ENCODE assay signal across 8 cellular contexts in genomic region chr16:75000481-75001081, GRCh38. TPM values are rescaled to one million over a fixed set of nuclear protein-coding genes. Genes with fewer than 3 reads are reported as not detected.
DNase-seq lines count a peak whose midpoint lies in the region; ATAC-seq, FAIRE-seq and TF ChIP-seq lines count a peak whose summit lies in the region.

No MANE protein-coding gene starts in this region.

- H3K27me3 ChIP-seq in PC-9 (ENCODE audit: insufficient read depth, low read depth), result no peaks in the 10 kb centered on the region
- no peaks in the 10 kb centered on the region for H3K27me3 ChIP-seq in naive thymus-derived CD4-positive, alpha-beta T cell (ENCODE audit: control insufficient read depth in 2 of 2, insufficient read depth in 2 of 2, low read length in 2 of 2)

- H3K27ac ChIP-seq in PC-9, result no peak overlapping the region
- H3K27ac ChIP-seq in naive thymus-derived CD4-positive, alpha-beta T cell (ENCODE audit: low read depth, low read length), result no peak overlapping the region

- H3K4me2 ChIP-seq in PC-9, result peak overlapping the region; percentile 77

- peaks cover 55% of the 10 kb centered on the region for H3K4me1 ChIP-seq in PC-9 (replicated peaks; ENCODE audit: insufficient read depth)
- peaks cover 5 to 9% of the 10 kb centered on the region in 2 donors for H3K4me1 ChIP-seq in naive thymus-derived CD4-positive, alpha-beta T cell (ENCODE audit: control insufficient read depth in 2 of 2, insufficient read depth in 2 of 2, low read length in 2 of 2)

- peaks cover 33% of the 10 kb centered on the region for H4K20me1 ChIP-seq in PC-9 (ENCODE audit: insufficient read depth)

- intact Hi-C loops in PC-9 (cut with micrococcal nuclease; ENCODE audit: unreplicated experiment), result loop anchor here (1.0 kb wide), 1 partner anchor 29 kb away; no protein-coding TSS in a partner anchor
- intact Hi-C loops in naive thymus-derived CD4-positive, alpha-beta T cell (cut with micrococcal nuclease), result no loop called here

- H3K4me3 Mint-ChIP-seq in endothelial cell (ENCODE audit: unreplicated experiment), result peak overlapping the region; percentile 99
- H3K4me3 Mint-ChIP-seq in naive thymus-derived CD4-positive, alpha-beta T cell, result peak overlapping the region; percentile 75 to 92 (median 82)

- no peak overlapping the region for H2AFZ ChIP-seq in PC-9

- peaks cover 62% of the 10 kb centered on the region for H3K79me2 ChIP-seq in PC-9 (ENCODE audit: low read depth)

- FAIRE-seq in GM19239 (lab: Jason Lieb, UNC), result no peak

- DNase-seq in PC-9 (peak in 1 of 2 experiments; percentile 11), endothelial cell (ENCODE audit: low spot score) (no peak), GM19239 (ENCODE audit: insufficient read length, low spot score) (no peak), NCI-H187 (lab: John Stamatoyannopoulos, UW) (no peak), NCI-H226 (no peak)
- DNase-seq in naive thymus-derived CD4-positive, alpha-beta T cell, result no peak
- DNase-seq in stimulated activated CD4-positive, alpha-beta T cell treated with anti-CD3 and anti-CD28 coated beads, Interleukin-2, amount 100 ng/mL, for 48 hours, result no peak

- H3K36me3 Mint-ChIP-seq in endothelial cell (ENCODE audit: low read depth, unreplicated experiment), result peaks cover 19% of the 10 kb centered on the region
- H3K36me3 Mint-ChIP-seq in naive thymus-derived CD4-positive, alpha-beta T cell, result peaks cover 0 to 10% (median 0%) of the 10 kb centered on the region in 5 donors

- TF ChIP-seq CTCF in PC-9 (conservative IDR thresholded peaks at IDR 0.05) (no peak), endothelial cell (IDR thresholded peaks at IDR 0.05; ENCODE audit: unreplicated experiment) (no peak)

- peak overlapping the region; percentile 57 for H3K27ac Mint-ChIP-seq in endothelial cell (ENCODE audit: unreplicated experiment)
- H3K27ac Mint-ChIP-seq in naive thymus-derived CD4-positive, alpha-beta T cell, result peak overlapping the region in 7 of 9 donors; percentile 4 to 79 (median 71)

- ATAC-seq in naive thymus-derived CD4-positive, alpha-beta T cell, result no peak

- H3K9me3 Mint-ChIP-seq in endothelial cell (ENCODE audit: unreplicated experiment), result no peaks in the 10 kb centered on the region
- H3K9me3 Mint-ChIP-seq in naive thymus-derived CD4-positive, alpha-beta T cell, result no peaks in the 10 kb centered on the region

- H3K36me3 ChIP-seq in PC-9 (ENCODE audit: low read depth), result peaks cover 7% of the 10 kb centered on the region
- no peaks in the 10 kb centered on the region for H3K36me3 ChIP-seq in naive thymus-derived CD4-positive, alpha-beta T cell (ENCODE audit: control insufficient read depth in 2 of 3, insufficient read depth in 3 of 3, low read length in 3 of 3)

- H3K4me1 Mint-ChIP-seq in endothelial cell (ENCODE audit: unreplicated experiment), result peaks cover 48% of the 10 kb centered on the region
- H3K4me1 Mint-ChIP-seq in naive thymus-derived CD4-positive, alpha-beta T cell, result peaks cover 5 to 53% (median 17%) of the 10 kb centered on the region in 7 donors

- CTCF ChIA-PET in PC-9 (lab: Charles Lee), result no interaction called here
- CTCF ChIA-PET in naive thymus-derived CD4-positive, alpha-beta T cell (lab: Charles Lee), result interaction anchor here (1.0 to 5.2 kb wide), 2 partner anchors 15 to 110 kb away, joined by 3 to 64 read pairs; no protein-coding TSS in a partner anchor

- POLR2A ChIA-PET in PC-9 (lab: Charles Lee; ENCODE audit: unreplicated experiment), result no interaction called here
- POLR2A ChIA-PET in naive thymus-derived CD4-positive, alpha-beta T cell (lab: Charles Lee), result interaction anchor here (0.9 kb wide), 1 partner anchor 16 kb away, joined by 3 read pairs; no protein-coding TSS in a partner anchor

- H3K9me3 ChIP-seq in PC-9 (ENCODE audit: insufficient read depth, low read depth), result no peaks in the 10 kb centered on the region
- no peaks in the 10 kb centered on the region for H3K9me3 ChIP-seq in naive thymus-derived CD4-positive, alpha-beta T cell (ENCODE audit: control insufficient read depth in 2 of 3, low read length in 3 of 3)

- no peaks in the 10 kb centered on the region for H3K9me2 ChIP-seq in PC-9 (ENCODE audit: insufficient read depth)

- H3K4me3 ChIP-seq in GM08714 (ENCODE audit: low read length) (peak overlapping the region; percentile 72), PC-9 (peak overlapping the region; percentile 74)
- H3K4me3 ChIP-seq in naive thymus-derived CD4-positive, alpha-beta T cell (ENCODE audit: low read length), result no peak overlapping the region

- no TSS peak for BruUV-seq in PC-9 (replicated peaks; lab: Mats Ljungman, UMichigan)

- peaks cover 6% of the 10 kb centered on the region for H3K27me3 Mint-ChIP-seq in endothelial cell (ENCODE audit: unreplicated experiment)
- peaks cover 0 to 17% (median 0%) of the 10 kb centered on the region in 5 donors for H3K27me3 Mint-ChIP-seq in naive thymus-derived CD4-positive, alpha-beta T cell

- H3F3A ChIP-seq in PC-9 (ENCODE audit: insufficient read depth, low read depth), result peaks cover 29% of the 10 kb centered on the region

RNA-seq across cellular contexts. Expression of gene ZNRF1, which starts 1.8 kb away (rescaled TPM):
- total RNA-seq in PC-9 (2021) (64.4 and 79.3 TPM in 2 replicates), endothelial cell (ENCODE audit: unreplicated experiment) (115 TPM)
- total RNA-seq in naive thymus-derived CD4-positive, alpha-beta T cell, result 10 to 100 TPM in 1 of 5 experiments, 1 to 10 TPM in 4; 1.8 to 27.9 (median 2.6) TPM
- polyA plus RNA-seq in naive thymus-derived CD4-positive, alpha-beta T cell, result 1 to 10 TPM; 1.2 to 1.4 TPM

RNA-seq across cellular contexts. Expression of gene WDR59, which starts 15.7 kb away (rescaled TPM):
- total RNA-seq in PC-9 (2021), result 97.0 and 97.1 TPM in 2 replicates
- 107 TPM for total RNA-seq in endothelial cell (ENCODE audit: unreplicated experiment)
- total RNA-seq in naive thymus-derived CD4-positive, alpha-beta T cell, result 100 to 1,000 TPM in 2 of 5 experiments, 10 to 100 TPM in 3; 82.7 to 130 (median 84.7) TPM
- 10 to 100 TPM; 11.6 to 13.2 TPM for polyA plus RNA-seq in naive thymus-derived CD4-positive, alpha-beta T cell
